Comparison of ENCODE assay signal across 11 cellular contexts in the genomic region with DNA sequence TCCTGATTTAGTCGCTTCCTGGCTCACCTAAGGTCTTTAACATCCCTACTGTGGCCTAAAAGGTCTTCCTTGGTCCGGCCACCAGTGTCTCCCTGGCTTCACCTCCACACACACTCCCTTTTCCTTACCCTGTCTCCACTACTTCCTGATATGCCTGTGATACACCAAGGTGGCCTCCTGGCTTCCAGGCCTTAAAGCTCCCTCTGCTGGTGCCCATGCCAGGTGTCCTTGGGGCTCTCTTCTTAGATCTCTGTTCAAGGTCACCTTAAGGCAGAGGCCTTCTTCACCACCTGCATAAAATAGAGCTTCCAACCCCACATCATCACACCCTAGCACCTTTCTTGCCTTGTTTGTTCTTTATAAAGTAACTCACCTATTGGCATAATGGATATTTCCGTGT.
DNase-seq lines count a peak whose midpoint lies in the region; FAIRE-seq and TF ChIP-seq lines count a peak whose summit lies in the region.
"Had no signal": no experiment of that assay in that cellular context is flagged by ENCODE, and none has a peak within 500 bp of the region (broad histone marks: within the 10 kb centered on the region; RNA-seq: fewer than 3 reads in every experiment).

No MANE protein-coding gene starts in this region.

- no peak for FAIRE-seq in astrocyte (lab: Jason Lieb, UNC)
- FAIRE-seq: A204.1, pancreas had no signal

- H3K9ac ChIP-seq in astrocyte (ENCODE audit: low read length): no peak overlapping the region

- H3K9me3 Mint-ChIP-seq in astrocyte (ENCODE audit: unreplicated experiment): peaks cover 4% of the 10 kb centered on the region
- no peaks in the 10 kb centered on the region for H3K9me3 Mint-ChIP-seq in neural crest cell
- H3K9me3 Mint-ChIP-seq: activated T-helper 17 cell treated with anti-CD3 and anti-CD28 coated beads, Interleukin-2, amount 50 U/mL, for 72 hours had no signal

- TF ChIP-seq CTCF in astrocyte (IDR thresholded peaks at IDR 0.05; ENCODE audit: insufficient read depth, low read depth, low read length): no peak
- TF ChIP-seq CTCF in neural crest cell (conservative IDR thresholded peaks at IDR 0.05): peak; percentile 40

- H3K4me1 ChIP-seq in astrocyte (ENCODE audit: insufficient read depth, low read length): peaks cover 15% of the 10 kb centered on the region
- H3K4me1 ChIP-seq: pancreas had no signal

- H3K27ac ChIP-seq in astrocyte (ENCODE audit: low read depth, low read length): peak overlapping the region; percentile 40
- H3K27ac ChIP-seq: pancreas had no signal

- no peak overlapping the region for H3K4me3 ChIP-seq in astrocyte (ENCODE audit: insufficient read depth, low read depth, low read length)
- H3K4me3 ChIP-seq: pancreas had no signal

- peaks cover 8% of the 10 kb centered on the region for H3K79me2 ChIP-seq in astrocyte (ENCODE audit: insufficient read depth, low read length)

- peak overlapping the region; percentile 52 for H3K4me2 ChIP-seq in astrocyte (ENCODE audit: low read length)

- H3K27me3 ChIP-seq in astrocyte (ENCODE audit: insufficient read depth, low read length): no peaks in the 10 kb centered on the region

- no peak overlapping the region for H2AFZ ChIP-seq in astrocyte (ENCODE audit: low read depth, low read length)

- H3K4me1 Mint-ChIP-seq in astrocyte (ENCODE audit: low read depth, unreplicated experiment) (peaks cover 19% of the 10 kb centered on the region), neural crest cell (peaks cover 11% of the 10 kb centered on the region)
- H3K4me1 Mint-ChIP-seq: activated T-helper 17 cell treated with anti-CD3 and anti-CD28 coated beads, Interleukin-2, amount 50 U/mL, for 72 hours had no signal

- peaks cover 32% of the 10 kb centered on the region for H4K20me1 ChIP-seq in astrocyte (ENCODE audit: insufficient read depth, low read length)

- H3K9me3 ChIP-seq in astrocyte (ENCODE audit: insufficient read depth, low read depth, low read length): no peaks in the 10 kb centered on the region
- H3K9me3 ChIP-seq: pancreas had no signal

- no peak overlapping the region for H3K4me3 Mint-ChIP-seq in astrocyte (ENCODE audit: unreplicated experiment)
- H3K4me3 Mint-ChIP-seq in neural crest cell: no peak overlapping the region
- H3K4me3 Mint-ChIP-seq: activated T-helper 17 cell treated with anti-CD3 and anti-CD28 coated beads, Interleukin-2, amount 50 U/mL, for 72 hours had no signal

- H3K27ac Mint-ChIP-seq in astrocyte (ENCODE audit: unreplicated experiment) (no peak overlapping the region), neural crest cell (ENCODE audit: unreplicated experiment) (no peak overlapping the region)
- H3K27ac Mint-ChIP-seq: activated T-helper 17 cell treated with anti-CD3 and anti-CD28 coated beads, Interleukin-2, amount 50 U/mL, for 72 hours had no signal

- no peaks in the 10 kb centered on the region for H3K36me3 ChIP-seq in astrocyte (ENCODE audit: insufficient read depth, low read length)
- H3K36me3 ChIP-seq: pancreas had no signal

- no peaks in the 10 kb centered on the region for H3K27me3 Mint-ChIP-seq in astrocyte (ENCODE audit: low read depth, unreplicated experiment)
- no peaks in the 10 kb centered on the region for H3K27me3 Mint-ChIP-seq in neural crest cell (ENCODE audit: low read depth)
- H3K27me3 Mint-ChIP-seq: activated T-helper 17 cell treated with anti-CD3 and anti-CD28 coated beads, Interleukin-2, amount 50 U/mL, for 72 hours had no signal

- H3K36me3 Mint-ChIP-seq in astrocyte (ENCODE audit: low read depth, unreplicated experiment): peaks cover 18% of the 10 kb centered on the region
- no peaks in the 10 kb centered on the region for H3K36me3 Mint-ChIP-seq in neural crest cell (ENCODE audit: low read depth)

- peak; percentile 51 to 79 (median 58) for DNase-seq in NCI-H1417 (lab: John Stamatoyannopoulos, UW)
- no peak for DNase-seq in NCI-H1417 treated with DMSO at 0.1 percent for 48 hours (lab: John Stamatoyannopoulos, UW)
- DNase-seq in NCI-H187 (lab: John Stamatoyannopoulos, UW): peak; percentile 14 to 17
- no peak for DNase-seq in astrocyte (ENCODE audit: low read depth)
- DNase-seq in neural crest cell (ENCODE audit: low read depth, low spot score): no peak
- no peak for DNase-seq in GOT3 (lab: John Stamatoyannopoulos, UW)
- DNase-seq in inferior parietal cortex (ENCODE audit: extremely low spot score): no peak
- no peak for DNase-seq in occipital lobe (lab: John Stamatoyannopoulos, UW)
- DNase-seq: pancreas had no signal

Comparison
In these comparisons a context has a peak if more than half of its experiments do, and no peak if none do; other contexts are left out.
1. DNase-seq: peak in NCI-H1417 (3 of 3) and NCI-H187 (2 of 2); none in NCI-H1417 treated with DMSO at 0.1 percent for 48 hours (single experiment), astrocyte (single experiment), neural crest cell (single experiment), GOT3 (single experiment), inferior parietal cortex (single experiment) and occipital lobe (single experiment).